1 cellular context compared by ENCODE assay signal in the genomic region with DNA sequence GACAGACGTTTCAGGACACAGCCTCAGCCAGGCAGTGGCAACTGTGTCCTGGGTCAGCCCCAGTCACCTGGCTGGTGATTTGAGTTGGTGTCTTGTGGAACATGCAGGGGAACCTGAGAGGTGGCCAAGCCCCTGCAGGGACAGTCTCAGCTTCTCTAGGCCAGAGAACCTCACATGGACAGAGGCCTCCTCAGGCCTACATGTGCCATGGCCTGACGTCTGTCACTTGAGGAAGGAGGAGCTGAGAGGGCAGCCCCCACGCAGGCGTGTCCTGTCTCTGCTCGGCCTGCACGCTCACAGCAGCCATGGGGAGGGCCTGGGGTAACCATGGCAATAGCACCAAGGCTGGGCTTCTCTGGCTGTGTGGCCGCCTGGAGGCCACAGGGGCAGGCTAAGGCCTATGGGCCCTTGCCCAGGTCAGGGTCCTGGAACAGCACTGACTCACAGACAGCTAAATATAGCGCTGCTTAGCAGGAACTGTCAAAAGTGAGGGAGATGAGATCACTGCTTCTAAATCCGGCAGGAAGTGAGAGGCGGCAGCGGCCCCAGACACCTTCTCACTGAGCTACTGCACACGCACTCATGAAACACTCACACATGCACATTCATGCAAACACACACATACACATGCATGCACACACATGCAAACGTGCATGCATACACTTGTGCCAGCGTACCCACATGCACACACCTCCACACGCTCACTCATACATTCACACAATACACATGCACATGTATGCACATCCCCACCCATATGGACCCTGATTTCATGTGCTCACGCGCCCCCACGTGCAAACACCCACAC.
TF ChIP-seq lines count a peak whose summit lies in the region.

No MANE protein-coding gene starts in this region.

TF ChIP-seq in HepG2, 621 proteins besides CTCF, POLR2A, EP300 and RAD21 (continued from another document):
- TF ChIP-seq NRL (CRISPR knock-in tag; IDR thresholded peaks at IDR 0.05; ENCODE audit: borderline replicate concordance) (0 out of 2 replicates have a peak, but pooled peaks have one; percentile 6), ZKSCAN5 (CRISPR knock-in tag; IDR thresholded peaks at IDR 0.05) (peak; percentile 55; the same call in 1 of the 2 replicates), ETV5 (CRISPR knock-in tag; IDR thresholded peaks at IDR 0.05; ENCODE audit: borderline replicate concordance) (peak; percentile 81; the same call in 1 of the 2 replicates), KDM5A (IDR thresholded peaks at IDR 0.05; ENCODE audit: borderline replicate concordance, low read length) (no peak), PAXIP1 (CRISPR knock-in tag; conservative IDR thresholded peaks at IDR 0.05) (peak; percentile 48; the same call in 1 of the 2 replicates), ELF3 (CRISPR knock-in tag; IDR thresholded peaks at IDR 0.05) (peak; percentile 66; the same call in 1 of the 2 replicates), FOSL2 (CRISPR knock-in tag; IDR thresholded peaks at IDR 0.05) (peak; percentile 72), ZNF746 (CRISPR knock-in tag; IDR thresholded peaks at IDR 0.05) (no peak), HMGXB4 (CRISPR knock-in tag; IDR thresholded peaks at IDR 0.05; ENCODE audit: borderline replicate concordance in 1 of 2, low read depth in 1 of 2) (no peak), MXI1 (IDR thresholded peaks at IDR 0.05; ENCODE audit: borderline replicate concordance, low read depth, low read length) (peak; percentile 65; the same call in 1 of the 3 replicates), ZNF883 (CRISPR knock-in tag; IDR thresholded peaks at IDR 0.05; ENCODE audit: not compliant biosample characterization) (peak; percentile 20), MXD1 (CRISPR knock-in tag; IDR thresholded peaks at IDR 0.05) (0 out of 2 replicates have a peak, but pooled peaks have one; percentile 36), RARA (CRISPR knock-in tag; IDR thresholded peaks at IDR 0.05) (peak; percentile 67), JUN (CRISPR knock-in tag; IDR thresholded peaks at IDR 0.05) (peak; percentile 45; the same call in 1 of the 2 replicates), ZNF687 (CRISPR knock-in tag; IDR thresholded peaks at IDR 0.05) (peak; percentile 69), SAP130 (CRISPR knock-in tag; IDR thresholded peaks at IDR 0.05; ENCODE audit: low read depth) (peak; percentile 69), LCORL (IDR thresholded peaks at IDR 0.05) (no peak), LCORL (CRISPR knock-in tag; IDR thresholded peaks at IDR 0.05) (peak; percentile 55; the same call in 1 of the 2 replicates), SATB2 (CRISPR knock-in tag; IDR thresholded peaks at IDR 0.05) (no peak), ZNF337 (CRISPR knock-in tag; IDR thresholded peaks at IDR 0.05; ENCODE audit: borderline replicate concordance, low read depth) (no peak), TEAD3 (CRISPR knock-in tag; optimal IDR thresholded peaks at IDR 0.05; ENCODE audit: borderline replicate concordance) (peak; percentile 12), HMGXB3 (CRISPR knock-in tag; IDR thresholded peaks at IDR 0.05; ENCODE audit: borderline replicate concordance) (0 out of 2 replicates have a peak, but pooled peaks have one; percentile 29), ZFY (CRISPR knock-in tag; IDR thresholded peaks at IDR 0.05) (peak; percentile 52; the same call in 1 of the 2 replicates), GATAD1 (CRISPR knock-in tag; IDR thresholded peaks at IDR 0.05) (0 out of 2 replicates have a peak, but pooled peaks have one; percentile 16), MEF2D (CRISPR knock-in tag; IDR thresholded peaks at IDR 0.05) (peak; percentile 99), CEBPB (IDR thresholded peaks at IDR 0.05; ENCODE audit: borderline replicate concordance, low read depth, low read length) (no peak), TBX2 (CRISPR knock-in tag; IDR thresholded peaks at IDR 0.05; ENCODE audit: borderline replicate concordance) (peak; percentile 51; the same call in 1 of the 2 replicates), SPEN (CRISPR knock-in tag; IDR thresholded peaks at IDR 0.05; ENCODE audit: low read depth) (peak; percentile 21; the same call in 1 of the 2 replicates), ZGPAT (CRISPR knock-in tag; IDR thresholded peaks at IDR 0.05) (peak; percentile 32; the same call in 1 of the 2 replicates), GABPA (IDR thresholded peaks at IDR 0.05; ENCODE audit: low read depth, low read length) (no peak), GABPA (CRISPR knock-in tag; IDR thresholded peaks at IDR 0.05; ENCODE audit: low read depth) (0 out of 2 replicates have a peak, but pooled peaks have one; percentile 33), ZFX (CRISPR knock-in tag; IDR thresholded peaks at IDR 0.05; ENCODE audit: low read depth) (peak; percentile 68; the same call in 1 of the 2 replicates), ATF7 (IDR thresholded peaks at IDR 0.05) (peak; percentile 2; the same call in 1 of the 2 replicates), ATF7 (CRISPR knock-in tag; IDR thresholded peaks at IDR 0.05) (no peak), RFX3 (CRISPR knock-in tag; IDR thresholded peaks at IDR 0.05) (peak; percentile 77), HOXA3 (CRISPR knock-in tag; IDR thresholded peaks at IDR 0.05) (peak; percentile 18; the same call in 1 of the 2 replicates), ZNF556 (CRISPR knock-in tag; IDR thresholded peaks at IDR 0.05; ENCODE audit: borderline replicate concordance) (0 out of 2 replicates have a peak, but pooled peaks have one; percentile 23)
